ENCODE assay signal across 16 cellular contexts in genomic region chr2:44769349-44770005, GRCh38.
DNase-seq lines count a peak whose midpoint lies in the region; ATAC-seq and TF ChIP-seq lines count a peak whose summit lies in the region.
"Had no signal": no experiment of that assay in that cellular context is flagged by ENCODE, and none has a peak within 500 bp of the region (broad histone marks: within the 10 kb centered on the region; RNA-seq: fewer than 3 reads in every experiment).

No MANE protein-coding gene starts in this region.

- H3K4me3 Mint-ChIP-seq in glutamatergic neuron (ENCODE audit: unreplicated experiment): peak overlapping the region; percentile 92
- H3K4me3 Mint-ChIP-seq: activated CD4-positive, alpha-beta memory T cell treated with anti-CD3 and anti-CD28 coated beads for 36 hours; CD8-positive, alpha-beta memory T cell had no signal

- H3K27ac Mint-ChIP-seq in glutamatergic neuron (ENCODE audit: unreplicated experiment): peak overlapping the region; percentile 56
- H3K27ac Mint-ChIP-seq: activated B cell treated with CpG ODN at 0.5 μM for 24 hours; activated CD4-positive, alpha-beta memory T cell treated with anti-CD3 and anti-CD28 coated beads for 36 hours; CD8-positive, alpha-beta memory T cell had no signal

- H3K36me3 Mint-ChIP-seq in glutamatergic neuron (ENCODE audit: unreplicated experiment): no peaks in the 10 kb centered on the region

- in situ Hi-C loops in GM13976 (cut with MboI; ENCODE audit: low sequenced_read_pairs, unreplicated experiment): no loop called here

- ATAC-seq in GM21529 (IDR thresholded peaks at IDR 0.05; ENCODE audit: unreplicated experiment) (no peak), Right ventricle myocardium inferior (no peak)

- peaks cover 41% of the 10 kb centered on the region for H3K4me1 Mint-ChIP-seq in glutamatergic neuron (ENCODE audit: low read depth, unreplicated experiment)
- H3K4me1 Mint-ChIP-seq: CD8-positive, alpha-beta memory T cell had no signal

- intact Hi-C loops in Right ventricle myocardium inferior (cut with DNase I): no loop called here

- H3K27me3 Mint-ChIP-seq in glutamatergic neuron (ENCODE audit: unreplicated experiment): peaks cover 2% of the 10 kb centered on the region

- no peaks in the 10 kb centered on the region for H3K9me3 Mint-ChIP-seq in glutamatergic neuron (ENCODE audit: unreplicated experiment)
- H3K9me3 Mint-ChIP-seq: activated B cell treated with CpG ODN at 0.5 μM for 24 hours; activated CD4-positive, alpha-beta memory T cell treated with anti-CD3 and anti-CD28 coated beads for 36 hours; CD8-positive, alpha-beta memory T cell had no signal

- TF ChIP-seq CTCF in glutamatergic neuron (IDR thresholded peaks at IDR 0.05; ENCODE audit: partially characterized antibody, unreplicated experiment) (no peak), GM13976 (IDR thresholded peaks at IDR 0.05; ENCODE audit: borderline replicate concordance, control extremely low read depth, extremely low read depth, insufficient read depth, missing control alignments) (no peak)

- peak; percentile 32 for DNase-seq in NCI-H1092 (lab: John Stamatoyannopoulos, UW)
- peak; percentile 23 for DNase-seq in NCI-H1694 (lab: John Stamatoyannopoulos, UW)
- DNase-seq in OCI-M1 (lab: John Stamatoyannopoulos, UW): peak; percentile 44
- no peak for DNase-seq in glutamatergic neuron
- no peak for DNase-seq in Right ventricle myocardium inferior (ENCODE audit: missing footprints)
- DNase-seq in GM13976 (ENCODE audit: low spot score): no peak
- DNase-seq: activated B cell treated with CpG ODN at 0.5 μM for 24 hours; activated CD4-positive, alpha-beta memory T cell treated with anti-CD3 and anti-CD28 coated beads for 36 hours; activated naive CD4-positive, alpha-beta T cell; amniotic stem cell; CD8-positive, alpha-beta memory T cell; kidney; mammary epithelial cell; NCI-H187; stimulated activated naive CD4-positive, alpha-beta T cell treated with Interleukin-2 at 50 U/mL for 16 hours had no signal

Comparison
In these comparisons a context has a peak if more than half of its experiments do, and no peak if none do; other contexts are left out.
1. DNase-seq: peak in NCI-H1092 (single experiment), NCI-H1694 (single experiment) and OCI-M1 (single experiment); none in glutamatergic neuron (single experiment), Right ventricle myocardium inferior (single experiment) and GM13976 (single experiment).